Comparison of ENCODE assay signal across 18 cellular contexts in the genomic region with DNA sequence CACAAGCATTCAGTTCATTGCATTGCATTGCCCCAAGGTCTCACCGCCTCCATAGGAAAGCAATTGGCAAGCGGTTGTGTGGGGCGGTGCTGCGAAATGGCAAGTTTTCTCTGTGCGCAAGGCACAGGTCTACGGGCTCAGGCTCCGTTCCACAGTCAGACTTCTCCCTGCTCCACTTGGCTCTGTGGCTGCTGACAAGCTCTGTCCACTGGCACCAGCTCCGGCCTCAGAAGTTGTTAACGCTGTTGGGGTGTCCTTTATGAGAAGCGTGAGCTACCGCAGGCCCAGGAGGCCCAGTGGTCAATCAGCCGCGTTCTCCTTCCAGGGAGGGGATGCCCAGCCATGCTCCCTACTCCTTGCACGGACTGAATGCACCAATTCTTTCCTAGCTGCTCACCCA.
"Had no signal": no experiment of that assay in that cellular context is flagged by ENCODE, and none has a peak within 500 bp of the region (broad histone marks: within the 10 kb centered on the region; RNA-seq: fewer than 3 reads in every experiment).

No MANE protein-coding gene starts in this region.

- DNase-seq: central memory CD4-positive, alpha-beta T cell; effector CD4-positive, alpha-beta T cell; foreskin melanocyte; head of caudate nucleus; islet precursor cell; left lung; naive thymus-derived CD8-positive, alpha-beta T cell; right lobe of liver; stimulated activated CD4-positive, alpha-beta T cell treated with anti-CD3 and anti-CD28 coated beads, Interleukin-4, amount 100 ng/mL, for 1 hour; stimulated activated CD8-positive, alpha-beta memory T cell treated with anti-CD3 and anti-CD28 coated beads, Interleukin-4, amount 100 ng/mL, for 48 hours; stimulated activated naive CD8-positive, alpha-beta T cell treated with anti-CD3 and anti-CD28 coated beads, Interleukin-15, amount 100 ng/mL, for 72 hours; testis; upper lobe of right lung had no signal

- H3K36me3 Mint-ChIP-seq: naive thymus-derived CD8-positive, alpha-beta T cell; stimulated activated effector memory CD8-positive, alpha-beta T cell treated with anti-CD3 and anti-CD28 coated beads, Interleukin-12 subunit alpha, Interleukin-12 subunit beta, amount 100 ng/mL, for 72 hours had no signal

- H3K27me3 Mint-ChIP-seq: stimulated activated naive CD8-positive, alpha-beta T cell treated with anti-CD3 and anti-CD28 coated beads, Interleukin-15, amount 100 ng/mL, for 72 hours had no signal

- H3K4me3 Mint-ChIP-seq: naive thymus-derived CD8-positive, alpha-beta T cell; neural crest cell; stimulated activated effector memory CD8-positive, alpha-beta T cell treated with anti-CD3 and anti-CD28 coated beads, Interleukin-12 subunit alpha, Interleukin-12 subunit beta, amount 100 ng/mL, for 72 hours; stimulated activated naive CD8-positive, alpha-beta T cell treated with anti-CD3 and anti-CD28 coated beads, Interleukin-15, amount 100 ng/mL, for 72 hours had no signal

- H3K4me1 ChIP-seq: left lung, testis, tibial nerve, upper lobe of right lung had no signal

- ATAC-seq: left lung; naive thymus-derived CD8-positive, alpha-beta T cell; right lobe of liver; stimulated activated effector memory CD8-positive, alpha-beta T cell treated with anti-CD3 and anti-CD28 coated beads, Interleukin-12 subunit alpha, Interleukin-12 subunit beta, amount 100 ng/mL, for 72 hours; stimulated activated naive CD8-positive, alpha-beta T cell treated with anti-CD3 and anti-CD28 coated beads, Interleukin-15, amount 100 ng/mL, for 72 hours; upper lobe of right lung had no signal

- H3K27me3 ChIP-seq: left lung, right lobe of liver, testis, tibial nerve, upper lobe of right lung had no signal

- H3K4me1 Mint-ChIP-seq: naive thymus-derived CD8-positive, alpha-beta T cell; stimulated activated effector memory CD8-positive, alpha-beta T cell treated with anti-CD3 and anti-CD28 coated beads, Interleukin-12 subunit alpha, Interleukin-12 subunit beta, amount 100 ng/mL, for 72 hours; stimulated activated naive CD8-positive, alpha-beta T cell treated with anti-CD3 and anti-CD28 coated beads, Interleukin-15, amount 100 ng/mL, for 72 hours had no signal

- H3K4me3 ChIP-seq: coronary artery, left lung, lung, right lobe of liver, testis, tibial nerve, upper lobe of right lung had no signal

- H3K27ac ChIP-seq: coronary artery, left lung, right lobe of liver, testis, tibial nerve, upper lobe of right lung had no signal

- H3K36me3 ChIP-seq: left lung, right lobe of liver, tibial nerve, upper lobe of right lung had no signal

- H3K27ac Mint-ChIP-seq: naive thymus-derived CD8-positive, alpha-beta T cell; stimulated activated effector memory CD8-positive, alpha-beta T cell treated with anti-CD3 and anti-CD28 coated beads, Interleukin-12 subunit alpha, Interleukin-12 subunit beta, amount 100 ng/mL, for 72 hours; stimulated activated naive CD8-positive, alpha-beta T cell treated with anti-CD3 and anti-CD28 coated beads, Interleukin-15, amount 100 ng/mL, for 72 hours had no signal

- H3K9me3 Mint-ChIP-seq: neural crest cell; stimulated activated effector memory CD8-positive, alpha-beta T cell treated with anti-CD3 and anti-CD28 coated beads, Interleukin-12 subunit alpha, Interleukin-12 subunit beta, amount 100 ng/mL, for 72 hours; stimulated activated naive CD8-positive, alpha-beta T cell treated with anti-CD3 and anti-CD28 coated beads, Interleukin-15, amount 100 ng/mL, for 72 hours had no signal

- H3K9me3 ChIP-seq: left lung, right lobe of liver, testis, upper lobe of right lung had no signal
